ENCODE assay signal across 9 cellular contexts in genomic region chr1:202642619-202643291, GRCh38.
A peak's percentile ranks its signal among the peaks of the same experiment; 100 is the strongest.
DNase-seq lines count a peak whose midpoint lies in the region; ATAC-seq and TF ChIP-seq lines count a peak whose summit lies in the region.
"Had no signal": no experiment of that assay in that cellular context is flagged by ENCODE, and none has a peak within 500 bp of the region (broad histone marks: within the 10 kb centered on the region; RNA-seq: fewer than 3 reads in every experiment).

No MANE protein-coding gene starts in this region.

- no peaks in the 10 kb centered on the region for H4K20me1 ChIP-seq in mammary epithelial cell (ENCODE audit: insufficient read depth, low read length)

- peak overlapping the region; percentile 75 for H3K4me2 ChIP-seq in mammary epithelial cell (ENCODE audit: insufficient read depth, low read depth, low read length)
- H3K4me2 ChIP-seq: BLaER1 had no signal

- DNase-seq in activated CD4-positive, CD25-positive, alpha-beta regulatory T cell (lab: John Stamatoyannopoulos, UW): no peak
- DNase-seq in mammary epithelial cell: no peak
- DNase-seq in testis: no peak
- no peak for DNase-seq in globus pallidus (ENCODE audit: low spot score)
- no peak for DNase-seq in central memory CD4-positive, alpha-beta T cell
- no peak for DNase-seq in AML-193 (lab: John Stamatoyannopoulos, UW)

- H3K36me3 ChIP-seq in mammary epithelial cell (ENCODE audit: insufficient read depth, low read length): no peaks in the 10 kb centered on the region
- no peaks in the 10 kb centered on the region for H3K36me3 ChIP-seq in mesodermal cell (ENCODE audit: control insufficient read depth, insufficient read depth, low read length)
- no peaks in the 10 kb centered on the region for H3K36me3 ChIP-seq in testis (ENCODE audit: low read depth, missing control alignments)
- H3K36me3 ChIP-seq: BLaER1 had no signal

- no peak overlapping the region for H3K9ac ChIP-seq in mammary epithelial cell (ENCODE audit: insufficient read depth, low read length)
- H3K9ac ChIP-seq: BLaER1 had no signal

- no peaks in the 10 kb centered on the region for H3K79me2 ChIP-seq in mammary epithelial cell (ENCODE audit: insufficient read depth, low read length)

- no peak for TF ChIP-seq POLR2A in testis (IDR thresholded peaks at IDR 0.05)

- 7% methylated on average over 17 of the region's 58 CpGs for WGBS in mammary epithelial cell (ENCODE audit: low coverage, missing lambda C conversion rate)
- WGBS in mesodermal cell (ENCODE audit: insufficient coverage in 2 of 2), 2 experiments: 0 to 1% methylated on average over 40 to 41 of the region's 58 CpGs
- whole genome bisulfite sequencing in testis, 2 donors: 0 to 1% methylated on average over 8 to 58 of the region's 58 CpGs

- CTCF ChIA-PET in mammary epithelial cell (lab: Charles Lee; ENCODE audit: low non-redundant PET): no interaction called here

- no peak for TF ChIP-seq CTCF in mammary epithelial cell (conservative IDR thresholded peaks at IDR 0.05 in 1 of 2, IDR thresholded peaks at IDR 0.05 in 1 of 2; ENCODE audit: extremely low read depth in 1 of 2, insufficient read depth in 1 of 2, low read depth in 1 of 2, low read length in 2 of 2)
- TF ChIP-seq CTCF in testis (IDR thresholded peaks at IDR 0.05): no peak

- H3K4me3 ChIP-seq in mammary epithelial cell (replicated peaks in 1 of 3; ENCODE audit: insufficient read depth in 1 of 3, low read depth in 2 of 3, low read length in 3 of 3): peak overlapping the region in 2 of 3 experiments; percentile 25 to 26
- H3K4me3 ChIP-seq in mesodermal cell (ENCODE audit: extremely low read depth, insufficient read depth, low read length, poor library complexity, severe bottlenecking): peak overlapping the region; percentile 11
- H3K4me3 ChIP-seq in testis: peak overlapping the region; percentile 18 to 48
- H3K4me3 ChIP-seq: BLaER1 had no signal

- in situ Hi-C loops in mammary epithelial cell (cut with MboI; ENCODE audit: low sequenced_read_pairs in 2 of 2): no loop called here

- peaks cover 30% of the 10 kb centered on the region for H3K27me3 ChIP-seq in mammary epithelial cell (ENCODE audit: insufficient read depth, low read length)
- no peaks in the 10 kb centered on the region for H3K27me3 ChIP-seq in testis

- no peak overlapping the region for H3K27ac ChIP-seq in mammary epithelial cell (ENCODE audit: insufficient read depth, low read depth, low read length)
- no peak overlapping the region for H3K27ac ChIP-seq in mesodermal cell (ENCODE audit: low read depth, low read length, severe bottlenecking)
- H3K27ac ChIP-seq in testis: no peak overlapping the region
- H3K27ac ChIP-seq: BLaER1 had no signal

- H3K4me1 ChIP-seq in mammary epithelial cell (ENCODE audit: insufficient read depth, low read length) (peaks cover 8% of the 10 kb centered on the region), mesodermal cell (ENCODE audit: control insufficient read depth, insufficient read depth, low read length, poor library complexity, severe bottlenecking) (peaks cover 9% of the 10 kb centered on the region), testis (peaks cover 21% of the 10 kb centered on the region)

- BruUV-seq in mammary epithelial cell (replicated peaks; lab: Mats Ljungman, UMichigan): no TSS peak

- peak overlapping the region; percentile 2 for H2AFZ ChIP-seq in mammary epithelial cell (ENCODE audit: low read depth, low read length)

- H3K9me3 ChIP-seq in mammary epithelial cell (replicated peaks; ENCODE audit: insufficient read depth, low read length) (no peaks in the 10 kb centered on the region), mesodermal cell (ENCODE audit: control insufficient read depth, low read length) (no peaks in the 10 kb centered on the region), testis (no peaks in the 10 kb centered on the region)
- H3K9me3 ChIP-seq: BLaER1 had no signal

- dilution Hi-C loops in mammary epithelial cell (cut with HindIII; ENCODE audit: low sequenced_read_pairs): no loop called here

- intact Hi-C loops in mammary epithelial cell (cut with micrococcal nuclease): no loop called here
- intact Hi-C loops in testis (cut with DNase I; ENCODE audit: low total_unique reads): no loop called here

- peak; percentile 14 to 29 for ATAC-seq in activated CD4-positive, CD25-positive, alpha-beta regulatory T cell treated with anti-CD3 and anti-CD28 coated beads, Interleukin-2, amount 50 U/mL, for 24 hours
